ENCODE assay signal across 14 cellular contexts in genomic region chr1:4425892-4426291, GRCh38.
A peak's percentile ranks its signal among the peaks of the same experiment; 100 is the strongest.
DNase-seq lines count a peak whose midpoint lies in the region; ATAC-seq and TF ChIP-seq lines count a peak whose summit lies in the region.
"Had no signal": no experiment of that assay in that cellular context is flagged by ENCODE, and none has a peak within 500 bp of the region (broad histone marks: within the 10 kb centered on the region; RNA-seq: fewer than 3 reads in every experiment).

No MANE protein-coding gene starts in this region.

- no peak overlapping the region for H3K18ac ChIP-seq in H9 (ENCODE audit: insufficient read length, low read depth, low read length)

- no peak overlapping the region for H3K56ac ChIP-seq in H9 (ENCODE audit: insufficient read length, low read depth, low read length)

- H3K23me2 ChIP-seq in H9 (ENCODE audit: insufficient read length, low read depth, low read length, poor library complexity, severe bottlenecking): no peaks in the 10 kb centered on the region

- no peak overlapping the region; the same call in 1 of the 2 replicates for H3K14ac ChIP-seq in H9 (ENCODE audit: insufficient read depth, low read length)

- H4K20me1 ChIP-seq in H9 (ENCODE audit: control insufficient read depth, insufficient read depth, insufficient read length): no peaks in the 10 kb centered on the region

- H3K79me2 ChIP-seq in H9 (ENCODE audit: insufficient read depth, low read length): no peaks in the 10 kb centered on the region

- no peak overlapping the region for H4K91ac ChIP-seq in H9 (ENCODE audit: insufficient read length, low read depth, low read length)

- no peak overlapping the region for H3K4me3 Mint-ChIP-seq in activated T-cell treated with anti-CD3 and anti-CD28 coated beads, Interleukin-2, amount 50 U/mL, for 4 hours
- no peak overlapping the region for H3K4me3 Mint-ChIP-seq in H9
- H3K4me3 Mint-ChIP-seq: naive thymus-derived CD4-positive, alpha-beta T cell had no signal

- no peaks in the 10 kb centered on the region for H3K27me3 ChIP-seq in H9 (ENCODE audit: insufficient read depth, low read length)
- H3K27me3 ChIP-seq: foreskin keratinocyte had no signal

- H3K36me3 Mint-ChIP-seq in activated T-cell treated with anti-CD3 and anti-CD28 coated beads, Interleukin-2, amount 50 U/mL, for 4 hours (ENCODE audit: insufficient read depth): no peaks in the 10 kb centered on the region
- peaks cover 0 to 2% (median 0%) of the 10 kb centered on the region in 3 experiments; a peak in 2 of 7 replicates for H3K36me3 Mint-ChIP-seq in H9 (ENCODE audit: insufficient read depth in 1 of 3, low read depth in 3 of 3)
- H3K36me3 Mint-ChIP-seq: naive thymus-derived CD4-positive, alpha-beta T cell had no signal

- no peak overlapping the region for H2BK12ac ChIP-seq in H9 (ENCODE audit: insufficient read length, low read depth, low read length)

- no peaks in the 10 kb centered on the region for H3K4me1 Mint-ChIP-seq in activated T-cell treated with anti-CD3 and anti-CD28 coated beads, Interleukin-2, amount 50 U/mL, for 4 hours (ENCODE audit: low read depth)
- peaks cover 10 to 15% of the 10 kb centered on the region in 2 experiments for H3K4me1 Mint-ChIP-seq in H9
- H3K4me1 Mint-ChIP-seq: naive thymus-derived CD4-positive, alpha-beta T cell had no signal

- H4K5ac ChIP-seq in H9 (ENCODE audit: insufficient read length, low read depth, low read length): no peak overlapping the region

- H3K4me2 ChIP-seq in H9 (ENCODE audit: insufficient read depth, insufficient read length, low read length): no peak overlapping the region

- H2BK20ac ChIP-seq in H9 (ENCODE audit: low read depth, low read length, poor library complexity, severe bottlenecking): no peak overlapping the region

- TF ChIP-seq CTCF in H9 (conservative IDR thresholded peaks at IDR 0.05): no peak

- no peaks in the 10 kb centered on the region for H3K9me3 Mint-ChIP-seq in activated T-cell treated with anti-CD3 and anti-CD28 coated beads, Interleukin-2, amount 50 U/mL, for 4 hours
- peaks cover under 1 to 2% of the 10 kb centered on the region in 2 experiments; a peak in 1 of 5 replicates for H3K9me3 Mint-ChIP-seq in H9

- ATAC-seq in activated T-cell treated with anti-CD3 and anti-CD28 coated beads, Interleukin-2, amount 50 U/mL, for 4 hours: no peak
- ATAC-seq: foreskin keratinocyte; naive thymus-derived CD4-positive, alpha-beta T cell had no signal

- no peak overlapping the region for H2AFZ ChIP-seq in H9 (ENCODE audit: low read length)

- no peak overlapping the region for H2BK5ac ChIP-seq in H9 (ENCODE audit: insufficient read length, low read length)

- no peak overlapping the region for H4K8ac ChIP-seq in H9 (replicated peaks; ENCODE audit: insufficient read length, low read depth, low read length)

- peaks cover 8% of the 10 kb centered on the region for H3K27me3 Mint-ChIP-seq in activated T-cell treated with anti-CD3 and anti-CD28 coated beads, Interleukin-2, amount 50 U/mL, for 4 hours (ENCODE audit: low read depth)
- H3K27me3 Mint-ChIP-seq in H9 (ENCODE audit: low read depth): no peaks in the 10 kb centered on the region

- WGBS in H9 (ENCODE audit: extremely low coverage, insufficient read length, low lambda C conversion rate): no CpG with 5 or more reads among the region's 11 CpGs

- no peak overlapping the region for H3K27ac ChIP-seq in H9 (ENCODE audit: insufficient read length, low read depth, low read length)
- H3K27ac ChIP-seq: foreskin keratinocyte had no signal

- no peaks in the 10 kb centered on the region for H3K9me3 ChIP-seq in H9 (ENCODE audit: control insufficient read depth, low read depth, low read length)

- peak; percentile 3 for DNase-seq in activated T-cell treated with anti-CD3 and anti-CD28 coated beads for 48 hours (ENCODE audit: low read depth)
- no peak for DNase-seq in activated T-cell treated with anti-CD3 and anti-CD28 coated beads, Interleukin-2, amount 50 U/mL, for 4 hours
- DNase-seq in H9: peak; percentile 94
- DNase-seq in SW480 (ENCODE audit: low spot score): peak; percentile 55
- peak; percentile 28 for DNase-seq in stimulated activated CD8-positive, alpha-beta memory T cell treated with anti-CD3 and anti-CD28 coated beads, Interleukin-4, amount 100 ng/mL, for 48 hours
- no peak for DNase-seq in occipital lobe (lab: John Stamatoyannopoulos, UW)
- DNase-seq in foreskin melanocyte: no peak
- DNase-seq in NCI-H2081 treated with DMSO at 0.1 percent for 48 hours (lab: John Stamatoyannopoulos, UW): no peak
- DNase-seq: activated effector memory CD4-positive, alpha-beta T cell treated with Interleukin-2 at 50 U/mL for 16 hours; anterior cingulate cortex; DMS153; foreskin keratinocyte; naive thymus-derived CD4-positive, alpha-beta T cell; NCI-H2171 treated with DMSO at 0.1 percent for 48 hours had no signal

- H2BK120ac ChIP-seq in H9 (ENCODE audit: low read depth, low read length, poor library complexity, severe bottlenecking): no peak overlapping the region

- H3K23ac ChIP-seq in H9 (ENCODE audit: insufficient read length, low read depth, low read length): no peak overlapping the region

- H3K9ac ChIP-seq in H9 (ENCODE audit: extremely low read depth, insufficient read length, low read length): no peak overlapping the region

- H3K4ac ChIP-seq in H9 (ENCODE audit: low read depth, low read length): no peak overlapping the region

- H3K4me1 ChIP-seq in H9 (ENCODE audit: insufficient read depth, low read length): peaks cover 2% of the 10 kb centered on the region; the same call in 1 of the 2 replicates
- H3K4me1 ChIP-seq: foreskin keratinocyte had no signal

- H2BK15ac ChIP-seq in H9 (ENCODE audit: low read depth, low read length): no peak overlapping the region

- no peaks in the 10 kb centered on the region for H3K79me1 ChIP-seq in H9 (ENCODE audit: insufficient read depth, low read depth, low read length, poor library complexity, severe bottlenecking)

- no peak overlapping the region for H2AK5ac ChIP-seq in H9 (ENCODE audit: insufficient read length, low read length)

- no peak overlapping the region; a peak in 1 of 7 replicates for H3K27ac Mint-ChIP-seq in H9
- H3K27ac Mint-ChIP-seq: naive thymus-derived CD4-positive, alpha-beta T cell had no signal

- no peak overlapping the region for H3T11ph ChIP-seq in H9 (ENCODE audit: low read length)

Comparison
In these comparisons a context has a peak if more than half of its experiments do, and no peak if none do; other contexts are left out.
1. DNase-seq: peak in activated T-cell treated with anti-CD3 and anti-CD28 coated beads for 48 hours (single experiment), H9 (single experiment), SW480 (single experiment) and stimulated activated CD8-positive, alpha-beta memory T cell treated with anti-CD3 and anti-CD28 coated beads, Interleukin-4, amount 100 ng/mL, for 48 hours (single experiment); none in activated T-cell treated with anti-CD3 and anti-CD28 coated beads, Interleukin-2, amount 50 U/mL, for 4 hours (single experiment), occipital lobe (single experiment), foreskin melanocyte (single experiment) and NCI-H2081 treated with DMSO at 0.1 percent for 48 hours (single experiment).